ENCODE assay signal across 15 cellular contexts in the genomic region with DNA sequence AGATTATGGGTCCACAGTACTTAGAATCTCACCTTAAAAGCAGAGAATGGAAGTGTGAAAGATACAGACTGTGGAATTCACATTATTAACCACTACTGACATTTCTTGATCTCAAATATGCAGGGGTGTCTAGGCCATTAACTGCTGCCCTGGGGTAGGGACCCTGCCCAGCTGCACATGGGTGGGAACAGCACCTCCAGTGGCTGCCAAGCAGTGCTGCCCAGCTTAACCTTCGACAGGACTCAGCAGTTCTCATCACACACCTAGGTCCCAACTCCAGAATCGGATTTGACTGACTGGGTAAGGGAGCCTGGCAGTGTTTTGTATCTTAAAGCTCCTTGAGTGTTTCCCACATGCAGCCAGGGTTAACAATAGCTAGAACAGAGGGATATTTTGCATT. TPM values are rescaled to one million over a fixed set of nuclear protein-coding genes. Genes with fewer than 3 reads are reported as not detected.
DNase-seq lines count a peak whose midpoint lies in the region; ATAC-seq, FAIRE-seq and TF ChIP-seq lines count a peak whose summit lies in the region.
"Had no signal": no experiment of that assay in that cellular context is flagged by ENCODE, and none has a peak within 500 bp of the region (broad histone marks: within the 10 kb centered on the region; RNA-seq: fewer than 3 reads in every experiment).

No MANE protein-coding gene starts in this region.

- no peak overlapping the region for H3K27ac Mint-ChIP-seq in endodermal cell
- H3K27ac Mint-ChIP-seq in activated CD4-positive, alpha-beta T cell treated with anti-CD3 and anti-CD28 coated beads, Interleukin-2, amount 10 ng/mL, durations not matched to agents 24 days and 14 days: no peak overlapping the region

- H3K27ac ChIP-seq in MM.1S (ENCODE audit: low read length) (no peak overlapping the region), endodermal cell (ENCODE audit: low read depth, low read length) (no peak overlapping the region), osteoblast (ENCODE audit: low read depth, low read length) (no peak overlapping the region)
- H3K27ac ChIP-seq: gastrocnemius medialis had no signal

- H3K9ac ChIP-seq in MM.1S (ENCODE audit: low read length) (no peak overlapping the region), endodermal cell (ENCODE audit: extremely low read depth, low read length, poor library complexity, severe bottlenecking) (no peak overlapping the region)

- peaks cover 6% of the 10 kb centered on the region for H3K4me1 Mint-ChIP-seq in endodermal cell
- no peaks in the 10 kb centered on the region for H3K4me1 Mint-ChIP-seq in activated CD4-positive, alpha-beta T cell treated with anti-CD3 and anti-CD28 coated beads, Interleukin-2, amount 10 ng/mL, durations not matched to agents 24 days and 14 days

- no peaks in the 10 kb centered on the region for H3K79me2 ChIP-seq in MM.1S (ENCODE audit: low read length)
- H3K79me2 ChIP-seq in osteoblast (ENCODE audit: insufficient read depth, low read length): no peaks in the 10 kb centered on the region

- H3K27me3 ChIP-seq in MM.1S (replicated peaks; ENCODE audit: insufficient read depth, low read length) (no peaks in the 10 kb centered on the region), endodermal cell (ENCODE audit: control insufficient read depth, insufficient read depth, low read length, poor library complexity, severe bottlenecking) (no peaks in the 10 kb centered on the region), osteoblast (ENCODE audit: insufficient read depth, low read length) (no peaks in the 10 kb centered on the region)
- H3K27me3 ChIP-seq: gastrocnemius medialis had no signal

- H3K9me3 ChIP-seq in MM.1S (replicated peaks; ENCODE audit: insufficient read depth, low read length) (no peaks in the 10 kb centered on the region), endodermal cell (ENCODE audit: control insufficient read depth, low read length) (no peaks in the 10 kb centered on the region), osteoblast (ENCODE audit: low read depth, low read length) (no peaks in the 10 kb centered on the region)
- H3K9me3 ChIP-seq: Caco-2, gastrocnemius medialis had no signal

- TF ChIP-seq POLR2A in H54 (IDR thresholded peaks at IDR 0.05; ENCODE audit: low read depth, low read length): no peak

- H3K4me1 ChIP-seq in MM.1S (ENCODE audit: low read length) (no peaks in the 10 kb centered on the region), endodermal cell (ENCODE audit: control insufficient read depth, insufficient read depth, low read length) (no peaks in the 10 kb centered on the region), osteoblast (ENCODE audit: insufficient read depth, low read length) (peaks cover 22% of the 10 kb centered on the region)
- H3K4me1 ChIP-seq: Caco-2 had no signal

- no peaks in the 10 kb centered on the region for H3K27me3 Mint-ChIP-seq in endodermal cell (ENCODE audit: insufficient read depth)
- no peaks in the 10 kb centered on the region for H3K27me3 Mint-ChIP-seq in activated CD4-positive, alpha-beta T cell treated with anti-CD3 and anti-CD28 coated beads, Interleukin-2, amount 10 ng/mL, durations not matched to agents 24 days and 14 days
- H3K27me3 Mint-ChIP-seq: stimulated activated naive CD8-positive, alpha-beta T cell treated with anti-CD3 and anti-CD28 coated beads, Interleukin-15, amount 100 ng/mL, for 72 hours had no signal

- H3K4me3 ChIP-seq in MM.1S (ENCODE audit: low read length) (no peak overlapping the region), endodermal cell (ENCODE audit: low read length) (no peak overlapping the region), osteoblast (ENCODE audit: insufficient read depth, low read length) (no peak overlapping the region)
- H3K4me3 ChIP-seq: gastrocnemius medialis, smooth muscle cell had no signal

- WGBS in endodermal cell (ENCODE audit: insufficient coverage in 1 of 2, insufficient read length in 1 of 2), 2 experiments: 90 to 100% methylated on average over 1 to 2 of the region's 2 CpGs

- H4K20me1 ChIP-seq in MM.1S (ENCODE audit: insufficient read depth, low read length): no peaks in the 10 kb centered on the region
- H4K20me1 ChIP-seq in osteoblast (ENCODE audit: insufficient read depth, low read length): peaks cover 3% of the 10 kb centered on the region

- peaks cover 60% of the 10 kb centered on the region for H3K36me3 Mint-ChIP-seq in endodermal cell (ENCODE audit: low read depth)
- H3K36me3 Mint-ChIP-seq in activated CD4-positive, alpha-beta T cell treated with anti-CD3 and anti-CD28 coated beads, Interleukin-2, amount 10 ng/mL, durations not matched to agents 24 days and 14 days (ENCODE audit: low read depth): peaks cover 50% of the 10 kb centered on the region

- no peaks in the 10 kb centered on the region for H3K9me2 ChIP-seq in MM.1S (replicated peaks; ENCODE audit: insufficient read depth, low read length)

- TF ChIP-seq CTCF in MM.1S (IDR thresholded peaks at IDR 0.05; ENCODE audit: low read length): peak; percentile 21; the same call in 1 of the 2 replicates
- peak; percentile 66 for TF ChIP-seq CTCF in endodermal cell (conservative IDR thresholded peaks at IDR 0.05)
- TF ChIP-seq CTCF in osteoblast (IDR thresholded peaks at IDR 0.05; ENCODE audit: extremely low read depth, low read depth, low read length): peak; percentile 29

- intact Hi-C loops in activated CD4-positive, alpha-beta T cell treated with anti-CD3 and anti-CD28 coated beads, Interleukin-2, amount 10 ng/mL, durations not matched to agents 24 days and 14 days (cut with micrococcal nuclease): no loop called here

- H3K4me3 Mint-ChIP-seq in endodermal cell: no peak overlapping the region
- no peak overlapping the region for H3K4me3 Mint-ChIP-seq in activated CD4-positive, alpha-beta T cell treated with anti-CD3 and anti-CD28 coated beads, Interleukin-2, amount 10 ng/mL, durations not matched to agents 24 days and 14 days
- H3K4me3 Mint-ChIP-seq: stimulated activated naive CD8-positive, alpha-beta T cell treated with anti-CD3 and anti-CD28 coated beads, Interleukin-15, amount 100 ng/mL, for 72 hours had no signal

- no peak overlapping the region for H2AFZ ChIP-seq in MM.1S (ENCODE audit: low read length)
- H2AFZ ChIP-seq in osteoblast (ENCODE audit: low read length): no peak overlapping the region

- no peak for FAIRE-seq in H54 (lab: Jason Lieb, UNC)
- FAIRE-seq: A204.1 had no signal

- no peak for ATAC-seq in GM21723 (IDR thresholded peaks at IDR 0.05; ENCODE audit: unreplicated experiment)
- ATAC-seq: gastrocnemius medialis; stimulated activated naive CD8-positive, alpha-beta T cell treated with anti-CD3 and anti-CD28 coated beads, Interleukin-15, amount 100 ng/mL, for 72 hours had no signal

- H3K4me2 ChIP-seq in MM.1S (ENCODE audit: low read depth, low read length): no peak overlapping the region
- no peak overlapping the region for H3K4me2 ChIP-seq in osteoblast (ENCODE audit: insufficient read depth, low read length)
- H3K4me2 ChIP-seq: smooth muscle cell had no signal

- H3F3A ChIP-seq in MM.1S (ENCODE audit: insufficient read depth, low read length): no peaks in the 10 kb centered on the region

- H3K36me3 ChIP-seq in MM.1S (replicated peaks; ENCODE audit: insufficient read depth, low read length) (no peaks in the 10 kb centered on the region; the same call in none of the 2 replicates), endodermal cell (ENCODE audit: control insufficient read depth, insufficient read depth, low read length) (peaks cover 86% of the 10 kb centered on the region), osteoblast (ENCODE audit: insufficient read depth, low read length) (peaks cover 67% of the 10 kb centered on the region)

- H3K9me3 Mint-ChIP-seq in endodermal cell: no peaks in the 10 kb centered on the region
- no peaks in the 10 kb centered on the region for H3K9me3 Mint-ChIP-seq in activated CD4-positive, alpha-beta T cell treated with anti-CD3 and anti-CD28 coated beads, Interleukin-2, amount 10 ng/mL, durations not matched to agents 24 days and 14 days
- H3K9me3 Mint-ChIP-seq: stimulated activated naive CD8-positive, alpha-beta T cell treated with anti-CD3 and anti-CD28 coated beads, Interleukin-15, amount 100 ng/mL, for 72 hours had no signal

- DNase-seq in DMS53 (lab: John Stamatoyannopoulos, UW) (peak; percentile 45), DMS53 treated with DMSO at 0.1 percent for 48 hours (lab: John Stamatoyannopoulos, UW; ENCODE audit: unreplicated experiment) (no peak), MM.1S (no peak), endodermal cell (no peak), osteoblast (ENCODE audit: insufficient read length, low spot score, missing footprints) (no peak), H54 (ENCODE audit: insufficient read length, low spot score) (no peak)
- DNase-seq in activated CD4-positive, alpha-beta T cell treated with anti-CD3 and anti-CD28 coated beads, Interleukin-2, amount 10 ng/mL, durations not matched to agents 24 days and 14 days: no peak
- DNase-seq: Caco-2; gastrocnemius medialis; NCI-H1092 treated with DMSO at 0.1 percent for 48 hours; NCI-H345; stimulated activated naive CD8-positive, alpha-beta T cell treated with anti-CD3 and anti-CD28 coated beads, Interleukin-15, amount 100 ng/mL, for 72 hours had no signal

RNA-seq across cellular contexts. Expression of a gene that starts 14.9 kb away (rescaled TPM):
- total RNA-seq in endodermal cell: 1 to 10 TPM in 1 of 2 donors, under 1 TPM in 1; 0.48 to 1.6 TPM
- polyA plus RNA-seq in endodermal cell (2013, experiment 1 of 2): 3.4 TPM
- 2.0 TPM for polyA plus RNA-seq in endodermal cell (2013, experiment 2 of 2)
- total RNA-seq in osteoblast: 0.88 and 1.8 TPM in 2 replicates
- total RNA-seq in activated CD4-positive, alpha-beta T cell treated with anti-CD3 and anti-CD28 coated beads, Interleukin-2, amount 10 ng/mL, durations not matched to agents 24 days and 14 days: 0.24 and 0.37 TPM in 2 replicates
- total RNA-seq: smooth muscle cell had no signal

RNA-seq across cellular contexts. Expression of a gene that starts 29.8 kb away (rescaled TPM):
- total RNA-seq in endodermal cell (10 to 100 TPM; 40.9 to 46.4 TPM), osteoblast (24.2 and 24.5 TPM in 2 replicates)
- 42.6 TPM for polyA plus RNA-seq in endodermal cell (2013, experiment 1 of 2)
- polyA plus RNA-seq in endodermal cell (2013, experiment 2 of 2): 38.0 TPM
- total RNA-seq in activated CD4-positive, alpha-beta T cell treated with anti-CD3 and anti-CD28 coated beads, Interleukin-2, amount 10 ng/mL, durations not matched to agents 24 days and 14 days: 74.4 and 77.4 TPM in 2 replicates

RNA-seq across cellular contexts. Expression of a gene that starts 35.2 kb away (rescaled TPM):
- total RNA-seq in endodermal cell: not detected
- polyA plus RNA-seq in endodermal cell (2013, experiment 1 of 2): 0.25 TPM
- polyA plus RNA-seq in endodermal cell (2013, experiment 2 of 2): 0.41 TPM
- total RNA-seq in osteoblast: under 0.01 TPM in 2 replicates
- not detected in 2 replicates for total RNA-seq in activated CD4-positive, alpha-beta T cell treated with anti-CD3 and anti-CD28 coated beads, Interleukin-2, amount 10 ng/mL, durations not matched to agents 24 days and 14 days
- polyA plus RNA-seq: smooth muscle cell had no signal
